8 cellular contexts compared by ENCODE assay signal in the genomic region with DNA sequence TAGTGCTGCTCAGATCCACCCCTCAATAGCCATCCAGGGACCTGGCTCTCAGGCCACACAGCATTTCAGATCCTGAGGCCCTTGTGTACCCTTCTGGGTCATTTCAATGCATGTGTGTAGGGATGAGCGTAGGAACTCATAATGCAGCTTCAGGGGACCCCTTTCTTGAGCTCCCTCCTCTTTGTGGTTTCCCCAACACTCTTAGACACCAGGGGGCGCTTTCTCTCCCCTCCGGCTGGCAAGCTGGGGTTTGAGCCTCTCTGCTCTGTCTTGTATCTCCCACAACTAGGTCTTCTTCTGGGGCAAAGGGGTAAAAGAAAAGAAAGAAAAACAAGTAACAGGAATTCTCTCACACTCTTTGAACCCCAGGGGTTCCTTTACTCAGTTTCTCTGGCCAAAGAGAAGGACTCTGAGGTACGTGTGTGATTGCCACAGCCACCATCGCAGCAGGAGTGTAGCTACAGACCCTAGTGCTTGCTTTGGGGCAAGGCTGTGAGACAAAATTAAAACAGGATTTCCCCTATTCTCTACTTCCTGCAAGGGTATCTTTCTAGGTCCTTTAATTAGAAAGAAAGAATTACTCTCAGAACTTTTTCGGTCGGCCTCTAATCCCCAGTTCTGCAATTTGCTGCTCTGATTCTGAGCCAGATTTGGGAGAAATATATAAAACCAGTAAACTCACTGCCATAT. TPM values are rescaled to one million over a fixed set of nuclear protein-coding genes. Genes with fewer than 3 reads are reported as not detected.
DNase-seq lines count a peak whose midpoint lies in the region; ATAC-seq and TF ChIP-seq lines count a peak whose summit lies in the region.

No MANE protein-coding gene starts in this region.

- H3K4me3 ChIP-seq in breast epithelium: no peak overlapping the region

- intact Hi-C loops in breast epithelium (cut with DNase I; ENCODE audit: low total_unique reads): no loop called here

- H3K9me3 ChIP-seq in breast epithelium: no peaks in the 10 kb centered on the region

- no peak overlapping the region for H3K27ac ChIP-seq in breast epithelium

- H3K27me3 ChIP-seq in breast epithelium: no peaks in the 10 kb centered on the region

- no peaks in the 10 kb centered on the region for H3K4me1 ChIP-seq in breast epithelium

- no peak for TF ChIP-seq POLR2A in breast epithelium (IDR thresholded peaks at IDR 0.05)

- peak; percentile 35 to 50 (median 49) for TF ChIP-seq CTCF in breast epithelium (IDR thresholded peaks at IDR 0.05)

- peak; percentile 5 to 64 (median 19) for DNase-seq in NCI-H1417 (lab: John Stamatoyannopoulos, UW)
- DNase-seq in NCI-H1417 treated with DMSO at 0.1 percent for 48 hours (lab: John Stamatoyannopoulos, UW): no peak
- DNase-seq in HuH-7.5 (ENCODE audit: low spot score): peak; percentile 46
- DNase-seq in SKM-1 treated with dmso at 0.1 percent for 144 hours (lab: John Stamatoyannopoulos, UW; ENCODE audit: unreplicated experiment): peak; percentile 20
- DNase-seq in breast epithelium (ENCODE audit: low spot score in 2 of 2): peak in 1 of 2 donors; percentile 55
- peak; percentile 74 for DNase-seq in left kidney (ENCODE audit: low read depth, low spot score)
- DNase-seq in stimulated activated CD8-positive, alpha-beta memory T cell treated with anti-CD3 and anti-CD28 coated beads, Interleukin-15, amount 100 ng/mL, for 24 hours (ENCODE audit: low read depth): peak; percentile 9

- H3K36me3 ChIP-seq in breast epithelium: no peaks in the 10 kb centered on the region

- ATAC-seq in GM21529 (IDR thresholded peaks at IDR 0.05; ENCODE audit: unreplicated experiment): peak; percentile 89

RNA-seq across cellular contexts. Expression of a gene that starts 38.0 kb away (rescaled TPM):
- total RNA-seq in breast epithelium: 1 to 10 TPM in 2 of 3 donors, under 1 TPM in 1; 0.64 to 5.9 (median 4.5) TPM
